In genomic region chr6:62059898-62060297, GRCh38 we compare ENCODE assay signal across 20 cellular contexts.
"Had no signal": no experiment of that assay in that cellular context is flagged by ENCODE, and none has a peak within 500 bp of the region (broad histone marks: within the 10 kb centered on the region; RNA-seq: fewer than 3 reads in every experiment).

No MANE protein-coding gene starts in this region.

- ATAC-seq: esophagus mucosa, gastrocnemius medialis, heart right ventricle, left cardiac atrium, left lung, left ventricle myocardium superior, lower lobe of right lung had no signal

- H3K27ac ChIP-seq: coronary artery, dorsolateral prefrontal cortex, esophagus squamous epithelium, gastrocnemius medialis, heart right ventricle, left lung, lower lobe of right lung had no signal

- H3K36me3 ChIP-seq: esophagus squamous epithelium, gastrocnemius medialis, heart right ventricle, left lung, lower lobe of right lung had no signal

- H3K4me1 ChIP-seq: esophagus squamous epithelium, gastrocnemius medialis, heart right ventricle, left lung, lower lobe of right lung had no signal

- H3K27me3 ChIP-seq: dorsolateral prefrontal cortex, esophagus squamous epithelium, gastrocnemius medialis, heart right ventricle, left lung had no signal

- H3K4me3 ChIP-seq: coronary artery, dorsolateral prefrontal cortex, esophagus squamous epithelium, gastrocnemius medialis, heart right ventricle, left lung, lower lobe of right lung had no signal

- H3K9me3 ChIP-seq: esophagus squamous epithelium had no signal

- DNase-seq: dermis blood vessel endothelial cell; dorsolateral prefrontal cortex; effector CD4-positive, alpha-beta T cell; effector memory CD4-positive, alpha-beta T cell; esophagus squamous epithelium; foreskin fibroblast; foreskin melanocyte; gastrocnemius medialis; glutamatergic neuron; head of caudate nucleus; heart right ventricle; hippocampal formation; left cardiac atrium; left lung; left ventricle myocardium superior; lower lobe of right lung; mesendoderm; midbrain had no signal
